ENCODE assay signal across 20 cellular contexts in the genomic region with DNA sequence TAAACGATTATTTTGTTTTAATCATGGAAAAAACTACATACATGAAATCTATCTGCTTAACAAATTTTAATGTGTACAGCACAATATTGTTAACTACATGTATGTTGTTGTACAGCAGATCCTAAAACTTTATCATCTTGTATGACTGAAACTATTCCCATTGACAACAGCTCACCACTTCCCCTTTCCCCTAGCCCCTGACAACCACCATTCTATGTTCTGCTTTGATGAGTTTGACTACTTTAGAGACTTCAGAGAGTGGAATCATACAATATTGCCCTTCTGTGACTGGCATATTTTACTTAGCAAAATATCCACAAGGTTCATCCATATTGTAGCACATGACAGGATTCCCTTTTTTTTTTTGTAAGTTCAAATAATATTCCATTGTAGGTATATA.
DNase-seq lines count a peak whose midpoint lies in the region; ATAC-seq and TF ChIP-seq lines count a peak whose summit lies in the region.
"Had no signal": no experiment of that assay in that cellular context is flagged by ENCODE, and none has a peak within 500 bp of the region (broad histone marks: within the 10 kb centered on the region; RNA-seq: fewer than 3 reads in every experiment).

No MANE protein-coding gene starts in this region.

- peaks cover 0 to 2% (median 0%) of the 10 kb centered on the region in 7 donors for H3K9me3 Mint-ChIP-seq in naive B cell
- H3K9me3 Mint-ChIP-seq: brain, mesothelial cell of epicardium had no signal

- H3K36me3 Mint-ChIP-seq in naive B cell, result no peaks in the 10 kb centered on the region
- H3K36me3 Mint-ChIP-seq: brain, mesothelial cell of epicardium had no signal

- ATAC-seq in GM18907 (IDR thresholded peaks at IDR 0.05; ENCODE audit: unreplicated experiment) (peak; percentile 73), HG02981 (IDR thresholded peaks at IDR 0.05; ENCODE audit: unreplicated experiment) (peak; percentile 84), naive B cell (ENCODE audit: low read depth in 2 of 2) (peak; percentile 97 to 100)

- no peak overlapping the region for H3K4me3 Mint-ChIP-seq in naive B cell
- H3K4me3 Mint-ChIP-seq: activated naive CD8-positive, alpha-beta T cell treated with anti-CD3 and anti-CD28 coated beads for 36 hours; brain; mesothelial cell of epicardium; neural crest cell had no signal

- H3K4me1 Mint-ChIP-seq in naive B cell, result peaks cover 4 to 7% (median 6%) of the 10 kb centered on the region in 3 donors
- H3K4me1 Mint-ChIP-seq: activated naive CD8-positive, alpha-beta T cell treated with anti-CD3 and anti-CD28 coated beads for 36 hours; brain; mesothelial cell of epicardium; neural crest cell had no signal

- in situ Hi-C loops in GM13976 (cut with MboI; ENCODE audit: low sequenced_read_pairs, unreplicated experiment), result no loop called here

- no peaks in the 10 kb centered on the region for H3K27me3 Mint-ChIP-seq in naive B cell
- H3K27me3 Mint-ChIP-seq: activated naive CD8-positive, alpha-beta T cell treated with anti-CD3 and anti-CD28 coated beads for 36 hours had no signal

- no peak for TF ChIP-seq CTCF in GM13976 (IDR thresholded peaks at IDR 0.05; ENCODE audit: borderline replicate concordance, control extremely low read depth, extremely low read depth, insufficient read depth, missing control alignments)

- no peak overlapping the region for H3K27ac Mint-ChIP-seq in naive B cell
- H3K27ac Mint-ChIP-seq: activated naive CD8-positive, alpha-beta T cell treated with anti-CD3 and anti-CD28 coated beads for 36 hours; brain; mesothelial cell of epicardium had no signal

- peak; percentile 36 for DNase-seq in MV-4-11 (lab: John Stamatoyannopoulos, UW)
- DNase-seq in naive B cell, result peak; percentile 31
- DNase-seq in GM13976 (ENCODE audit: low spot score), result no peak
- DNase-seq in activated T-cell treated with anti-CD3 and anti-CD28 coated beads for 4 hours, result no peak
- no peak for DNase-seq in NCI-H1436 (lab: John Stamatoyannopoulos, UW)
- DNase-seq in HuH-7.5 (ENCODE audit: low spot score), result no peak
- DNase-seq: activated CD4-positive, CD25-positive, alpha-beta regulatory T cell; activated naive CD8-positive, alpha-beta T cell treated with anti-CD3 and anti-CD28 coated beads for 36 hours; DMS79; GM23248; MG63; NCI-H2029 treated with DMSO at 0.1 percent for 48 hours; SIG-M5; small intestine; stimulated activated CD4-positive, alpha-beta T cell treated with anti-CD3 and anti-CD28 coated beads, Interleukin-4, amount 100 ng/mL, for 1 hour had no signal

Comparison
In these comparisons a context has a peak if more than half of its experiments do, and no peak if none do; other contexts are left out.
1. DNase-seq: peak in MV-4-11 (single experiment) and naive B cell (single experiment); none in GM13976 (single experiment), activated T-cell treated with anti-CD3 and anti-CD28 coated beads for 4 hours (single experiment), NCI-H1436 (single experiment) and HuH-7.5 (single experiment).
2. Peak in every context shown above with its lines, with median percentiles within 50 percentile points of each other: ATAC-seq.